In genomic region chr12:22624573-22624907, GRCh38 we compare ENCODE assay signal across 1 cellular context.
TF ChIP-seq lines count a peak whose summit lies in the region.

No MANE protein-coding gene starts in this region.

TF ChIP-seq in GM12878, 131 proteins besides CTCF, POLR2A, EP300 and RAD21 (continued from another document):
- peak; percentile 98 for TF ChIP-seq MLLT1 (IDR thresholded peaks at IDR 0.05)
